ENCODE assay signal across 28 cellular contexts in genomic region chr1:205948886-205949285, GRCh38. TPM values are rescaled to one million over a fixed set of nuclear protein-coding genes. Genes with fewer than 3 reads are reported as not detected.
"Had no signal": no experiment of that assay in that cellular context is flagged by ENCODE, and none has a peak within 500 bp of the region (broad histone marks: within the 10 kb centered on the region; RNA-seq: fewer than 3 reads in every experiment).

No MANE protein-coding gene starts in this region.

- DNase-seq: dermis blood vessel endothelial cell; dorsolateral prefrontal cortex; effector CD4-positive, alpha-beta T cell; effector memory CD4-positive, alpha-beta T cell; erythroblast; esophagus squamous epithelium; foreskin fibroblast; foreskin melanocyte; gastrocnemius medialis; glutamatergic neuron; head of caudate nucleus; heart right ventricle; hippocampal formation; left cardiac atrium; left lung; left ventricle myocardium superior; lower lobe of right lung; mesenchymal stem cell; mucosa of descending colon had no signal

- H3K36me3 ChIP-seq: esophagus squamous epithelium, gastrocnemius medialis, heart right ventricle, left lung, lower lobe of right lung had no signal

- H3K4me3 ChIP-seq: coronary artery, dorsolateral prefrontal cortex, esophagus squamous epithelium, gastrocnemius medialis, heart right ventricle, left lung, lower lobe of right lung, mucosa of descending colon had no signal

- ATAC-seq: esophagus mucosa, gastrocnemius medialis, heart right ventricle, left cardiac atrium, left lung, left ventricle myocardium superior, lower lobe of right lung, mucosa of descending colon had no signal

- H3K27me3 ChIP-seq: gastrocnemius medialis had no signal

- H3K27ac ChIP-seq: coronary artery, dorsolateral prefrontal cortex, epithelial cell of prostate, esophagus squamous epithelium, gastrocnemius medialis, heart right ventricle, left lung, lower lobe of right lung had no signal

- H3K9me3 ChIP-seq: esophagus squamous epithelium, gastrocnemius medialis, heart right ventricle, left lung, lower lobe of right lung, mucosa of descending colon had no signal

RNA-seq across cellular contexts. Expression of gene SLC26A9, which starts 5.6 kb away (rescaled TPM):
- total RNA-seq: cerebellum, dermis blood vessel endothelial cell, kidney epithelial cell, lung microvascular endothelial cell, mesenteric fat pad, mesothelial cell of epicardium, mucosa of descending colon had no signal

RNA-seq across cellular contexts. Expression of gene RAB7B, which starts 54.3 kb away (rescaled TPM):
- total RNA-seq: dermis blood vessel endothelial cell, glomerular endothelial cell, lung microvascular endothelial cell had no signal
